In the genomic region with DNA sequence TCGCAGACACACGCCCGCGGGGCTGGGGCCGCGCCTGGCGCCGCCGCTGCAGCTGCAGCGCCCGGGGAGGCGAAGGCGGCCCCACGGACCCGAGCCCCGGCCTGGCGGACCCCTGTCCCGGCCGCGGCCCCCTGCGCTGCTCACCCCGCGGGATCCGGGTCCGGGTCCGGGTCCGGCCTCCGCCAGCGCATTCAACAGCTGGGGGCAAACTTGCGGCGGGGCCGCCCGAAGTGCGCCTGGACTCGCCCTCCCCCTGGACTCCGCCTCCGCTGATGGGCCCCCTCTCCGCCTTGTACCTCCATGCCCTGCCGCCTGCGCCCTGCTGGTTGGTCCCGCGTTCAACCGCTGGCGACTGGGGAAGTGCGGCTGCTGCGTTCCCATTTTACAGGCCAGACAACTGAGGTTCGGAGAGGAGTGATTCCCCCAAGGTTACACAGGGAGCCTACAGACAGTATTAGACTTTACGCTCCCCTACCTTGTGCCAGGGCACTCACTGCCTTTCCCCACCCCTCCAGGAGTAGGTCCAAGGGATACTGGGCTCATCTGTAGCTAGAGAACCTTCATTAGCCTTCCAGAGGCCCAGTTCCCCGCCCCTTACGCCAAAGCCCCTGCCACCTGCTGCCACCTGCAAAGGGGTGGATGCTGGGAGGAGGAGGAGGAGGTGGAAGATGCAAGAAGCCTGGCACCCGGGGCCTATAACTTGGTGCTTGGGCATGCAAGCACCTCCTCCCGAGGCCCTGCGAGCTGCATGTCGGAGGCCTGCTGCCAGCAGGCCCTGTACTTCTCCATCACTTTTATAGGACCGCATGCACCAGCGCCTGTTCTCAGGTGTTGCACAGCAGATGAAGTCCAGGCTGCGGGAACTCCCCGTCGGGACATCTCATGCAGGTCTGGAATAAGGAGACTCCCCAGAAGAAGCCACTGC, we compare ENCODE assay signal across 1 cellular context.
TF ChIP-seq lines count a peak whose summit lies in the region.

No MANE protein-coding gene starts in this region.

TF ChIP-seq in K562, 482 proteins besides CTCF, POLR2A, EP300 and RAD21:
- TF ChIP-seq RBM17 (IDR thresholded peaks at IDR 0.05; ENCODE audit: borderline replicate concordance, low read depth, low read length): no peak
- peak; percentile 21 for TF ChIP-seq RBM25 (IDR thresholded peaks at IDR 0.05; ENCODE audit: low read depth, low read length, severe bottlenecking)
